12 cellular contexts compared by ENCODE assay signal in the genomic region with DNA sequence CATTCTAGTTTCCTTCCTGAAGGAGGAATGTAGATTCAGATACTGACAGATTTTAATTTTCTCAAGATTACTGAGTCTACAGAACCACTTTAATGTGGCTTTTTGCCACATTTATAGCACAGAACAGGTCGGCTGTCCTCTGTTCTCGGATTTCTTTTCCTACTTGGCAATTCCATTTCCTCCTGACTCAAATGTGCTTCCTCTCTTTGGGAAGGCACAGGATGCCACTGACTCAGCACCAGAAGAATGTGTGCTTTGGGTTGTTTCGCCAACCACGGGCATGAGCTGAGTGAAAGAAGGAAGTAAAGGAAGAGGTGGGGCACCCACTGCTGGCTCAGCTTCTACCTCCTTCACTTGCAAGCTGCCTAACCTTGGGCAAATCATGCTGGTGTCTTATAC.
DNase-seq lines count a peak whose midpoint lies in the region; ATAC-seq and TF ChIP-seq lines count a peak whose summit lies in the region.
"Had no signal": no experiment of that assay in that cellular context is flagged by ENCODE, and none has a peak within 500 bp of the region (broad histone marks: within the 10 kb centered on the region; RNA-seq: fewer than 3 reads in every experiment).

No MANE protein-coding gene starts in this region.

- peak; percentile 92 for DNase-seq in HS-27A (ENCODE audit: low read depth)
- DNase-seq in SJSA1 (ENCODE audit: low read depth in 1 of 2, low spot score in 2 of 2) = peak; percentile 32 to 44
- DNase-seq in fibroblast of lung (ENCODE audit: low read depth in 2 of 2) = peak; percentile 66 to 71
- peak; percentile 15 for DNase-seq in skeletal muscle cell (ENCODE audit: low read depth)
- no peak for DNase-seq in OCI-M2 (lab: John Stamatoyannopoulos, UW; ENCODE audit: unreplicated experiment)
- DNase-seq in effector CD8-positive, alpha-beta T cell (lab: John Stamatoyannopoulos, UW) = no peak
- DNase-seq: activated CD8-positive, alpha-beta T cell treated with anti-CD3 and anti-CD28 coated beads, Interleukin-2, amount 10 ng/mL, durations not matched to agents 7 days and 5 days; caudate nucleus; NCI-H1436; psoas muscle had no signal

- H3K36me3 ChIP-seq in SJSA1 = no peaks in the 10 kb centered on the region
- H3K36me3 ChIP-seq in fibroblast of lung (ENCODE audit: control insufficient read depth, insufficient read depth, low read length) = no peaks in the 10 kb centered on the region

- H2AFZ ChIP-seq in fibroblast of lung (ENCODE audit: low read length) = no peak overlapping the region

- TF ChIP-seq CTCF in fibroblast of lung (conservative IDR thresholded peaks at IDR 0.05 in 1 of 2, IDR thresholded peaks at IDR 0.05 in 1 of 2; ENCODE audit: low read depth in 1 of 2, low read length in 2 of 2) = no peak

- H4K20me1 ChIP-seq in fibroblast of lung (ENCODE audit: control insufficient read depth, extremely low read depth, insufficient read depth, low read length) = no peaks in the 10 kb centered on the region

- peaks cover 5% of the 10 kb centered on the region for H3K4me1 ChIP-seq in SJSA1 (replicated peaks)
- H3K4me1 ChIP-seq in fibroblast of lung (ENCODE audit: control insufficient read depth, extremely low read depth, insufficient read depth, low read length) = no peaks in the 10 kb centered on the region
- H3K4me1 ChIP-seq: psoas muscle had no signal

- no peaks in the 10 kb centered on the region for H3K79me2 ChIP-seq in fibroblast of lung (ENCODE audit: control insufficient read depth, insufficient read depth, low read length)

- H3K27ac ChIP-seq in SJSA1 (no peak overlapping the region), fibroblast of lung (ENCODE audit: insufficient read depth, low read length) (no peak overlapping the region)
- H3K27ac ChIP-seq: psoas muscle had no signal

- no peaks in the 10 kb centered on the region for H3K27me3 ChIP-seq in SJSA1 (replicated peaks)
- H3K27me3 ChIP-seq in fibroblast of lung (ENCODE audit: control insufficient read depth, insufficient read depth, low read length) = no peaks in the 10 kb centered on the region

- no peak overlapping the region for H3K9ac ChIP-seq in fibroblast of lung (ENCODE audit: insufficient read depth, low read length)

- ATAC-seq in GM19351 (IDR thresholded peaks at IDR 0.05; ENCODE audit: unreplicated experiment) (no peak), HG03097 (IDR thresholded peaks at IDR 0.05; ENCODE audit: low FRiP score, unreplicated experiment) (no peak)
- ATAC-seq: activated CD8-positive, alpha-beta T cell treated with anti-CD3 and anti-CD28 coated beads, Interleukin-2, amount 10 ng/mL, durations not matched to agents 7 days and 5 days; psoas muscle had no signal

- H3K4me3 ChIP-seq in SJSA1 (no peak overlapping the region), fibroblast of lung (replicated peaks in 1 of 4; ENCODE audit: control extremely low read depth in 1 of 4, insufficient read depth in 1 of 4, low read depth in 3 of 4, low read length in 4 of 4) (no peak overlapping the region), skeletal muscle cell (ENCODE audit: low read depth, low read length) (no peak overlapping the region)
- H3K4me3 ChIP-seq: psoas muscle had no signal

- H3K9me3 ChIP-seq in SJSA1 (replicated peaks) (peaks cover 3% of the 10 kb centered on the region; the same call in 1 of the 2 replicates), fibroblast of lung (ENCODE audit: control insufficient read depth, insufficient read depth, low read depth, low read length) (no peaks in the 10 kb centered on the region)
- H3K9me3 ChIP-seq: psoas muscle had no signal

- no peak overlapping the region for H3K4me2 ChIP-seq in fibroblast of lung (ENCODE audit: extremely low read depth, insufficient read depth, low read length)

Comparison
In these comparisons a context has a peak if more than half of its experiments do, and no peak if none do; other contexts are left out.
1. DNase-seq: peak in HS-27A (single experiment), SJSA1 (2 of 2), fibroblast of lung (2 of 2) and skeletal muscle cell (single experiment); none in OCI-M2 (single experiment) and effector CD8-positive, alpha-beta T cell (single experiment).